In genomic region chr17:51372345-51373004, GRCh38 we compare ENCODE assay signal across 8 cellular contexts.
DNase-seq lines count a peak whose midpoint lies in the region; ATAC-seq, FAIRE-seq and TF ChIP-seq lines count a peak whose summit lies in the region.

No MANE protein-coding gene starts in this region.

- POLR2A ChIA-PET in H1 (lab: Charles Lee; ENCODE audit: partially characterized antibody) = no interaction called here

- H4K20me1 ChIP-seq in DND-41 (ENCODE audit: insufficient read depth, low read length) (no peaks in the 10 kb centered on the region), H1 (replicated peaks in 1 of 2; ENCODE audit: control insufficient read depth in 1 of 2, insufficient read depth in 2 of 2, low read length in 2 of 2) (no peaks in the 10 kb centered on the region)

- peak overlapping the region; percentile 19; the same call in 1 of the 2 replicates for H2AK5ac ChIP-seq in H1 (ENCODE audit: low read depth, low read length)

- H2BK5ac ChIP-seq in H1 (ENCODE audit: low read depth, low read length) = peak overlapping the region; percentile 71; the same call in 1 of the 2 replicates

- H2BK12ac ChIP-seq in H1 (ENCODE audit: low read depth, low read length) = 0 out of 2 replicates have a peak overlapping the region, but pooled peaks have one; percentile 55

- peak overlapping the region; percentile 91 for H3K4ac ChIP-seq in H1 (replicated peaks; ENCODE audit: insufficient read length, low read depth, low read length)

- H3K4me1 ChIP-seq in DND-41 (ENCODE audit: insufficient read depth, low read length) (0 out of 2 replicates have a peak, but pooled peaks cover 3% of the 10 kb centered on the region), H1 (replicated peaks in 1 of 4; ENCODE audit: control insufficient read depth in 3 of 4, insufficient read depth in 4 of 4, low read length in 3 of 4) (peaks cover 7 to 21% (median 10%) of the 10 kb centered on the region in 4 experiments; a peak in 6 of 7 replicates)

- H2BK15ac ChIP-seq in H1 (ENCODE audit: low read length) = no peak overlapping the region; the same call in 1 of the 2 replicates

- no peaks in the 10 kb centered on the region for H3K23me2 ChIP-seq in H1 (ENCODE audit: low read depth, low read length)

- peak overlapping the region; percentile 87 for H2BK20ac ChIP-seq in H1 (ENCODE audit: low read length)

- no peak overlapping the region for H3K14ac ChIP-seq in H1 (ENCODE audit: insufficient read length)

- peak overlapping the region in 3 of 6 donors; percentile 26 to 84 (median 66) for H3K27ac Mint-ChIP-seq in naive B cell

- H3K4me3 ChIP-seq in DND-41 (ENCODE audit: low read depth in 1 of 2, low read length in 2 of 2) (no peak overlapping the region), H1 (ENCODE audit: extremely low read depth in 1 of 4, insufficient read depth in 2 of 4, low read depth in 3 of 4, low read length in 4 of 4) (peak overlapping the region in 2 of 4 experiments; percentile 7 to 35; a peak in 2 of 8 replicates)

- peaks cover 0 to 12% (median 9%) of the 10 kb centered on the region in 3 donors for H3K4me1 Mint-ChIP-seq in naive B cell

- FAIRE-seq in H1 (lab: Jason Lieb, UNC) = peak; percentile 69

- peaks cover 12 to 42% (median 17%) of the 10 kb centered on the region in 3 donors for H3K27me3 Mint-ChIP-seq in naive B cell

- peak overlapping the region; percentile 64 for H3K18ac ChIP-seq in H1 (ENCODE audit: extremely low read depth, low read length)

- H3K9me3 ChIP-seq in DND-41 (ENCODE audit: insufficient read depth, low read length, severe bottlenecking) (no peaks in the 10 kb centered on the region), H1 (ENCODE audit: insufficient read depth in 2 of 2, low read depth in 1 of 2, low read length in 1 of 2) (no peaks in the 10 kb centered on the region)

- H3K27me3 ChIP-seq in DND-41 (ENCODE audit: insufficient read depth, low read length, poor library complexity) (no peaks in the 10 kb centered on the region), H1 (replicated peaks in 1 of 4; ENCODE audit: control insufficient read depth in 3 of 4, extremely low read depth in 1 of 4, insufficient read depth in 3 of 4, low read length in 3 of 4) (no peaks in the 10 kb centered on the region)

- CTCF ChIA-PET in H1 (lab: Charles Lee; ENCODE audit: partially characterized antibody) = interaction anchor here (0.5 to 4.6 kb wide), 50 partner anchors 10 to 1592 kb away, joined by 3 to 22 read pairs (median 4); no protein-coding TSS in a partner anchor

- TF ChIP-seq CTCF in DND-41 (IDR thresholded peaks at IDR 0.05; ENCODE audit: borderline replicate concordance, extremely low read depth, low read length, poor library complexity, severe bottlenecking) (no peak), H1 (IDR thresholded peaks at IDR 0.05; ENCODE audit: control extremely low read depth in 1 of 3, insufficient read depth in 1 of 3, low read depth in 1 of 3, low read length in 3 of 3) (no peak)

- peaks cover 0 to 24% (median 8%) of the 10 kb centered on the region in 7 donors for H3K9me3 Mint-ChIP-seq in naive B cell

- no peak overlapping the region for H3K4me2 ChIP-seq in DND-41 (ENCODE audit: insufficient read depth, low read length)
- H3K4me2 ChIP-seq in H1 (ENCODE audit: insufficient read depth in 1 of 2, low read depth in 2 of 2, low read length in 2 of 2) = peak overlapping the region; percentile 31 to 45; a peak in 3 of 4 replicates

- H2BK120ac ChIP-seq in H1 (replicated peaks; ENCODE audit: low read depth, low read length) = peak overlapping the region; percentile 89

- WGBS in H1 (ENCODE audit: extremely low coverage in 1 of 2, insufficient coverage in 1 of 2, insufficient read length in 1 of 2, insufficient replicate concordance in 2 of 2, low coverage in 1 of 2, low lambda C conversion rate in 2 of 2, missing lambda C conversion rate in 1 of 2), 2 experiments = 76% methylated on average over 5 of the region's 5 CpGs; no CpG with 5 or more reads in 1 of the 2 experiments

- H3K79me2 ChIP-seq in DND-41 (ENCODE audit: insufficient read depth, low read length) (no peaks in the 10 kb centered on the region), H1 (ENCODE audit: control insufficient read depth in 1 of 2, insufficient read depth in 2 of 2, low read length in 2 of 2) (no peaks in the 10 kb centered on the region)

- no peak overlapping the region for H3K27ac ChIP-seq in DND-41 (ENCODE audit: low read length)
- no peak overlapping the region; the same call in 1 of the 2 replicates for H3K27ac ChIP-seq in H1 (ENCODE audit: low read depth, low read length)

- no peak overlapping the region for H3K56ac ChIP-seq in H1 (replicated peaks; ENCODE audit: insufficient read length, low read depth, low read length)

- no peak overlapping the region for H3K23ac ChIP-seq in H1 (ENCODE audit: insufficient read length)

- no peak for TF ChIP-seq EP300 in H1 (IDR thresholded peaks at IDR 0.05; ENCODE audit: borderline replicate concordance in 1 of 2, low read depth in 2 of 2, low read length in 2 of 2)

- no peaks in the 10 kb centered on the region for H3K79me1 ChIP-seq in H1 (ENCODE audit: low read depth, low read length)

- no peaks in the 10 kb centered on the region for H3K36me3 ChIP-seq in DND-41 (ENCODE audit: insufficient read depth, low read length)
- no peaks in the 10 kb centered on the region for H3K36me3 ChIP-seq in H1 (ENCODE audit: control insufficient read depth in 2 of 4, insufficient read depth in 4 of 4, low read length in 3 of 4)

- H3K36me3 Mint-ChIP-seq in naive B cell = no peaks in the 10 kb centered on the region

- peak overlapping the region; percentile 90 for H4K91ac ChIP-seq in H1 (replicated peaks; ENCODE audit: insufficient read length, low read length)

- TF ChIP-seq POLR2A in H1 (IDR thresholded peaks at IDR 0.05; ENCODE audit: control extremely low read depth in 1 of 2, low read depth in 2 of 2, low read length in 2 of 2) = no peak

- no peak for TF ChIP-seq RAD21 in H1 (IDR thresholded peaks at IDR 0.05 in 1 of 2, conservative IDR thresholded peaks at IDR 0.05 in 1 of 2; ENCODE audit: low read depth in 2 of 2, low read length in 2 of 2)

- H2AFZ ChIP-seq in DND-41 (ENCODE audit: low read depth, low read length) (no peak overlapping the region; the same call in 1 of the 2 replicates), H1 (ENCODE audit: low read length) (0 out of 2 replicates have a peak overlapping the region, but pooled peaks have one; percentile 74)

- DNase-seq in DND-41 = peak; percentile 21
- DNase-seq in GM19238 (ENCODE audit: insufficient read length, low spot score) = peak; percentile 16
- DNase-seq in RKO (ENCODE audit: low spot score) = peak; percentile 97
- DNase-seq in H1 (ENCODE audit: low read depth in 1 of 2, low spot score in 2 of 2) = no peak
- peak; percentile 31 for DNase-seq in naive B cell
- no peak for DNase-seq in mesenteric fat pad (ENCODE audit: low spot score)

- no peak overlapping the region for H4K8ac ChIP-seq in H1 (ENCODE audit: extremely low read depth, insufficient read depth, low read length)

- peak overlapping the region in 5 of 8 donors; percentile 22 to 60 (median 45) for H3K4me3 Mint-ChIP-seq in naive B cell

- ATAC-seq in DND-41 (ENCODE audit: insufficient read depth, low read depth) (peak; percentile 58; the same call in 2 of the 3 replicates), HG03520 (IDR thresholded peaks at IDR 0.05; ENCODE audit: unreplicated experiment) (peak; percentile 87), naive B cell (ENCODE audit: low read depth in 2 of 2) (peak; percentile 57 to 76), HG02840 (IDR thresholded peaks at IDR 0.05; ENCODE audit: low FRiP score, unreplicated experiment) (no peak)

- H3K9ac ChIP-seq in DND-41 (ENCODE audit: low read depth, low read length) = no peak overlapping the region
- H3K9ac ChIP-seq in H1 (replicated peaks in 1 of 4; ENCODE audit: extremely low read depth in 1 of 4, low read depth in 3 of 4, low read length in 3 of 4) = no peak overlapping the region

- peak overlapping the region; percentile 28 for H4K5ac ChIP-seq in H1 (ENCODE audit: insufficient read length, low read depth, low read length)

TF ChIP-seq in H1, 55 proteins besides CTCF, POLR2A, EP300 and RAD21:
- TF ChIP-seq, protein P1, sequence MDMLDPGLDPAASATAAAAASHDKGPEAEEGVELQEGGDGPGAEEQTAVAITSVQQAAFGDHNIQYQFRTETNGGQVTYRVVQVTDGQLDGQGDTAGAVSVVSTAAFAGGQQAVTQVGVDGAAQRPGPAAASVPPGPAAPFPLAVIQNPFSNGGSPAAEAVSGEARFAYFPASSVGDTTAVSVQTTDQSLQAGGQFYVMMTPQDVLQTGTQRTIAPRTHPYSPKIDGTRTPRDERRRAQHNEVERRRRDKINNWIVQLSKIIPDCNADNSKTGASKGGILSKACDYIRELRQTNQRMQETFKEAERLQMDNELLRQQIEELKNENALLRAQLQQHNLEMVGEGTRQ (IDR thresholded peaks at IDR 0.05; ENCODE audit: low read length) = peak; percentile 87
- TF ChIP-seq SP1 (IDR thresholded peaks at IDR 0.05; ENCODE audit: low read depth, low read length) = 0 out of 2 replicates have a peak, but pooled peaks have one; percentile 30
- TF ChIP-seq, protein P2, sequence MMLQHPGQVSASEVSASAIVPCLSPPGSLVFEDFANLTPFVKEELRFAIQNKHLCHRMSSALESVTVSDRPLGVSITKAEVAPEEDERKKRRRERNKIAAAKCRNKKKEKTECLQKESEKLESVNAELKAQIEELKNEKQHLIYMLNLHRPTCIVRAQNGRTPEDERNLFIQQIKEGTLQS (IDR thresholded peaks at IDR 0.05; ENCODE audit: insufficient read depth, low read depth, low read length) = peak; percentile 56; the same call in 1 of the 2 replicates
- TF ChIP-seq SIX5 (IDR thresholded peaks at IDR 0.05; ENCODE audit: low read depth, low read length) = peak; percentile 45
- TF ChIP-seq TEAD4 (IDR thresholded peaks at IDR 0.05; ENCODE audit: low read depth, low read length) = peak; percentile 66; the same call in 1 of the 2 replicates
- TF ChIP-seq MAX (IDR thresholded peaks at IDR 0.05) = peak; percentile 71
- peak; percentile 80 for TF ChIP-seq YY1 (IDR thresholded peaks at IDR 0.05; ENCODE audit: low read depth, low read length)
- no peak for TF ChIP-seq RXRA (IDR thresholded peaks at IDR 0.05; ENCODE audit: insufficient read depth, low read depth, low read length)
- no peak for TF ChIP-seq KDM1A (IDR thresholded peaks at IDR 0.05; ENCODE audit: borderline replicate concordance, low read length)
- TF ChIP-seq CBX5 (IDR thresholded peaks at IDR 0.05; ENCODE audit: low read depth, low read length) = no peak

Comparison
In these comparisons a context has a peak if more than half of its experiments do, and no peak if none do; other contexts are left out.
1. DNase-seq: peak in DND-41 (single experiment), GM19238 (single experiment), RKO (single experiment) and naive B cell (single experiment); none in H1 (0 of 2) and mesenteric fat pad (single experiment).